Comparison of ENCODE assay signal across 11 cellular contexts in genomic region chr19:35037716-35038622, GRCh38. TPM values are rescaled to one million over a fixed set of nuclear protein-coding genes. Genes with fewer than 3 reads are reported as not detected.
DNase-seq lines count a peak whose midpoint lies in the region; ATAC-seq lines count a peak whose summit lies in the region.
"Had no signal": no experiment of that assay in that cellular context is flagged by ENCODE, and none has a peak within 500 bp of the region (broad histone marks: within the 10 kb centered on the region; RNA-seq: fewer than 3 reads in every experiment).

No MANE protein-coding gene starts in this region.

- peak; percentile 67 for ATAC-seq in HG03175 (IDR thresholded peaks at IDR 0.05; ENCODE audit: unreplicated experiment)
- ATAC-seq in GM21528 (IDR thresholded peaks at IDR 0.05; ENCODE audit: low FRiP score, unreplicated experiment) = no peak
- no peak for ATAC-seq in HG03432 (IDR thresholded peaks at IDR 0.05; ENCODE audit: unreplicated experiment)
- no peak for ATAC-seq in GM19035 (IDR thresholded peaks at IDR 0.05; ENCODE audit: unreplicated experiment)

- DNase-seq in C1 segment of cervical spinal cord (lab: John Stamatoyannopoulos, UW) (peak in 9 of 14 donors; percentile 32 to 93 (median 50)), cerebellar cortex (ENCODE audit: low spot score) (peak; percentile 94), lung microvascular endothelial cell (ENCODE audit: low read depth in 2 of 2) (peak; percentile 47 to 77), NK-92 (lab: John Stamatoyannopoulos, UW; ENCODE audit: unreplicated experiment) (no peak)
- DNase-seq: activated CD8-positive, alpha-beta memory T cell treated with anti-CD3 and anti-CD28 coated beads for 24 hours; brain microvascular endothelial cell had no signal

RNA-seq across cellular contexts. Expression of gene HPN, which starts 3.6 kb away (rescaled TPM):
- under 0.01 TPM in 2 replicates for total RNA-seq in lung microvascular endothelial cell
- total RNA-seq: HT1080 had no signal

RNA-seq across cellular contexts. Expression of gene SCN1B, which starts 7.7 kb away (rescaled TPM):
- total RNA-seq in lung microvascular endothelial cell = 5.2 and 5.7 TPM in 2 replicates

RNA-seq across cellular contexts. Expression of gene GRAMD1A, which starts 37.8 kb away (rescaled TPM):
- 24.6 and 32.9 TPM in 2 replicates for total RNA-seq in lung microvascular endothelial cell
